Comparison of ENCODE assay signal across 2 cellular contexts in genomic region chr17:17999364-18000007, GRCh38.
A peak's percentile ranks its signal among the peaks of the same experiment; 100 is the strongest.
TF ChIP-seq lines count a peak whose summit lies in the region.

No MANE protein-coding gene starts in this region.

TF ChIP-seq in HepG2, 621 proteins besides CTCF, POLR2A, EP300 and RAD21 (continues in another document):
- TF ChIP-seq ZNF407 (CRISPR knock-in tag; IDR thresholded peaks at IDR 0.05; ENCODE audit: not compliant biosample characterization) (no peak), AKAP8 (CRISPR knock-in tag; IDR thresholded peaks at IDR 0.05) (no peak), ZNF292 (CRISPR knock-in tag; IDR thresholded peaks at IDR 0.05; ENCODE audit: borderline replicate concordance, low read depth) (no peak), GABPB1 (CRISPR knock-in tag; IDR thresholded peaks at IDR 0.05) (no peak), FOSL2 (CRISPR knock-in tag; IDR thresholded peaks at IDR 0.05) (peak; percentile 36; the same call in 1 of the 2 replicates), ETV5 (CRISPR knock-in tag; IDR thresholded peaks at IDR 0.05; ENCODE audit: borderline replicate concordance) (no peak), PITX1 (CRISPR knock-in tag; IDR thresholded peaks at IDR 0.05) (no peak)

TF ChIP-seq in GM23338, 12 proteins besides CTCF, POLR2A, EP300 and RAD21:
- no peak for TF ChIP-seq ZNF114 (CRISPR knock-in tag; IDR thresholded peaks at IDR 0.05)
- no peak for TF ChIP-seq ZNF462 (CRISPR knock-in tag; IDR thresholded peaks at IDR 0.05)
- no peak for TF ChIP-seq EZH2 (IDR thresholded peaks at IDR 0.05; ENCODE audit: low read depth, unreplicated experiment)
- TF ChIP-seq ETS1 (IDR thresholded peaks at IDR 0.05): no peak
- TF ChIP-seq ZNF331 (CRISPR knock-in tag; IDR thresholded peaks at IDR 0.05; ENCODE audit: low read depth): no peak
- TF ChIP-seq POLR2AphosphoS5 (IDR thresholded peaks at IDR 0.05; ENCODE audit: low read depth): no peak
- TF ChIP-seq JUNB (IDR thresholded peaks at IDR 0.05; ENCODE audit: unreplicated experiment): no peak
- TF ChIP-seq REST (IDR thresholded peaks at IDR 0.05; ENCODE audit: unreplicated experiment): no peak
- no peak for TF ChIP-seq CREB1 (CRISPR knock-in tag; IDR thresholded peaks at IDR 0.05; ENCODE audit: low read depth)
- no peak for TF ChIP-seq NANOG (IDR thresholded peaks at IDR 0.05; ENCODE audit: borderline replicate concordance)
- TF ChIP-seq STAT1 (IDR thresholded peaks at IDR 0.05; ENCODE audit: unreplicated experiment): no peak
- TF ChIP-seq EZH2phosphoT487 (IDR thresholded peaks at IDR 0.05; ENCODE audit: unreplicated experiment): no peak
